Comparison of ENCODE assay signal across 23 cellular contexts in the genomic region with DNA sequence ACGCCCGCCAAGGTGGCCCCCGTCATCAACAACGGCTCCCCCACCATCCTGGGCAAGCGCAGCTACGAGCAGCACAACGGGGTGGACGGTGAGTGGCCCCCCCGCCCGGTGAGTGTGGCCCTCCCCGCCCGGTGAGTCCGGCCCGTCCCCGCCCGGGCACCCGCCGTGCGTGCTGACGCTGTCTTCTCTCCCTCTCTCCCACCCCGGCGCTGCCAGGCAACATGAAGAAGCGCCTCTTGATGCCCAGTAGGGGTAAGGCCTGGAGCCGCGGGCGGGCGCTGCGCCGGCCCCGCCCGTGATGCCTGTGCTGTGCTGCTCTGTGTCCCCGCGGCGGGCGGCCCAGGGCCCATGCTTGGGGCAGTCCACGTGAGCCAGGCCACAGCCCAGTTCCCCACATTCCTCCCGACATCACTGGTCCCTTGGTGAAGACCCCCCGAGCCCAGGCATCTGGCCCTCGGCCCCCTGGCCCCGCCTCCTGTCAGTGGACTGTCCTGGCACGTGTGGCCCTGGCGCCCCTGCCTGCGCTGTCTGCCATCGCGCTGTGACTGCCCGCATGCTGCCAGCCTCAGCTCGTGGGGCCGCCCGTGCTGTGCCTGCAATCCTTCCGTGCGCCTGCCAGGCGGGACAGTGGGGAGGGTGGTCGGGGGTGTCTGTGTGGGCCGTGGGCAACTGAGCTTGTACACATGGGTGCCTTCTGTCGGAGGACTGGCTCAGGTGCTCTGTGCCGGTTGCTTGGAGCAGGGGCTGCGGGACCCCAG. TPM values are rescaled to one million over a fixed set of nuclear protein-coding genes. Genes with fewer than 3 reads are reported as not detected.
DNase-seq lines count a peak whose midpoint lies in the region; ATAC-seq and TF ChIP-seq lines count a peak whose summit lies in the region.
"Had no signal": no experiment of that assay in that cellular context is flagged by ENCODE, and none has a peak within 500 bp of the region (broad histone marks: within the 10 kb centered on the region; RNA-seq: fewer than 3 reads in every experiment).

No MANE protein-coding gene starts in this region.

- TF ChIP-seq CTCF in 22Rv1 (IDR thresholded peaks at IDR 0.05) (no peak), vagina (IDR thresholded peaks at IDR 0.05) (no peak), gastroesophageal sphincter (IDR thresholded peaks at IDR 0.05) (no peak)

- H3K36me3 ChIP-seq in vagina (peaks cover 0 to 35% of the 10 kb centered on the region in 2 donors), gastroesophageal sphincter (peaks cover 0 to 87% of the 10 kb centered on the region in 2 donors)

- H3K4me3 Mint-ChIP-seq in activated T-cell treated with anti-CD3 and anti-CD28 coated beads, Interleukin-2, amount 50 U/mL, for 4 hours = no peak overlapping the region
- H3K4me3 Mint-ChIP-seq: activated T-cell treated with anti-CD3 and anti-CD28 coated beads, Interleukin-2, amount 50 U/mL, for 72 hours; CD14-positive monocyte had no signal

- WGBS in gastroesophageal sphincter (ENCODE audit: low coverage in 1 of 2), 2 donors = no CpG with 5 or more reads among the region's 57 CpGs

- H3K27ac ChIP-seq in 22Rv1 (peak overlapping the region; percentile 52), layer of hippocampus (ENCODE audit: low read depth, low read length) (peak overlapping the region; percentile 10), vagina (no peak overlapping the region), gastroesophageal sphincter (peak overlapping the region in 2 of 4 donors; percentile 92 to 96)
- H3K27ac ChIP-seq: KMS-11 had no signal

- TF ChIP-seq EP300 in gastroesophageal sphincter (IDR thresholded peaks at IDR 0.05) = no peak

- H3K9me3 Mint-ChIP-seq in activated T-cell treated with anti-CD3 and anti-CD28 coated beads, Interleukin-2, amount 50 U/mL, for 4 hours = no peaks in the 10 kb centered on the region
- H3K9me3 Mint-ChIP-seq: activated T-cell treated with anti-CD3 and anti-CD28 coated beads, Interleukin-2, amount 50 U/mL, for 72 hours; CD14-positive monocyte; naive thymus-derived CD8-positive, alpha-beta T cell had no signal

- DNase-seq in NCI-H1417 treated with DMSO at 0.1 percent for 48 hours (lab: John Stamatoyannopoulos, UW) = peak; percentile 56
- DNase-seq in activated T-cell treated with anti-CD3 and anti-CD28 coated beads, Interleukin-2, amount 50 U/mL, for 4 hours = no peak
- DNase-seq in vagina (ENCODE audit: extremely low spot score in 2 of 2) = no peak
- DNase-seq: ACHN; activated CD4-positive, alpha-beta T cell treated with anti-CD3 and anti-CD28 coated beads for 4 hours; activated naive CD4-positive, alpha-beta T cell treated with anti-CD3 and anti-CD28 coated beads, Interleukin-2, amount 50 U/mL, for 16 hours; activated T-cell treated with anti-CD3 and anti-CD28 coated beads, Interleukin-2, amount 50 U/mL, for 72 hours; MV-4-11; naive thymus-derived CD8-positive, alpha-beta T cell; NCI-H187; NCI-H82; OCI-M1; retina; stimulated activated CD4-positive, alpha-beta T cell treated with anti-CD3 and anti-CD28 coated beads, Interleukin-4, amount 100 ng/mL, for 24 hours had no signal

- no peaks in the 10 kb centered on the region for H3K36me3 Mint-ChIP-seq in activated T-cell treated with anti-CD3 and anti-CD28 coated beads, Interleukin-2, amount 50 U/mL, for 4 hours (ENCODE audit: insufficient read depth)

- H3K9me3 ChIP-seq in vagina (no peaks in the 10 kb centered on the region), gastroesophageal sphincter (no peaks in the 10 kb centered on the region)
- H3K9me3 ChIP-seq: ascending aorta, HAP-1 had no signal

- H3K4me3 ChIP-seq in vagina (no peak overlapping the region), gastroesophageal sphincter (no peak overlapping the region)
- H3K4me3 ChIP-seq: ascending aorta, HAP-1 had no signal

- H3K27me3 ChIP-seq in layer of hippocampus (ENCODE audit: control insufficient read depth, insufficient read depth, low read length) (no peaks in the 10 kb centered on the region), vagina (no peaks in the 10 kb centered on the region), gastroesophageal sphincter (no peaks in the 10 kb centered on the region)
- H3K27me3 ChIP-seq: ascending aorta had no signal

- ATAC-seq in esophagus mucosa (peak; percentile 7), GM21786 (IDR thresholded peaks at IDR 0.05; ENCODE audit: unreplicated experiment) (no peak), gastroesophageal sphincter (no peak)
- ATAC-seq in activated T-cell treated with anti-CD3 and anti-CD28 coated beads, Interleukin-2, amount 50 U/mL, for 4 hours = no peak
- ATAC-seq: activated T-cell treated with anti-CD3 and anti-CD28 coated beads, Interleukin-2, amount 50 U/mL, for 72 hours; naive thymus-derived CD8-positive, alpha-beta T cell had no signal

- no peaks in the 10 kb centered on the region for H3K27me3 Mint-ChIP-seq in activated T-cell treated with anti-CD3 and anti-CD28 coated beads, Interleukin-2, amount 50 U/mL, for 4 hours (ENCODE audit: low read depth)
- H3K27me3 Mint-ChIP-seq: naive thymus-derived CD8-positive, alpha-beta T cell had no signal

- no peaks in the 10 kb centered on the region for H3K4me1 Mint-ChIP-seq in activated T-cell treated with anti-CD3 and anti-CD28 coated beads, Interleukin-2, amount 50 U/mL, for 4 hours (ENCODE audit: low read depth)
- H3K4me1 Mint-ChIP-seq: CD14-positive monocyte; naive thymus-derived CD8-positive, alpha-beta T cell had no signal

- H3K4me1 ChIP-seq in vagina (peaks cover 38% of the 10 kb centered on the region), gastroesophageal sphincter (peaks cover 3 to 43% (median 24%) of the 10 kb centered on the region in 3 donors)
- H3K4me1 ChIP-seq: HAP-1 had no signal

- intact Hi-C loops in vagina (cut with DNase I) = no loop called here

- no peak for TF ChIP-seq POLR2A in vagina (IDR thresholded peaks at IDR 0.05)
- TF ChIP-seq POLR2A in gastroesophageal sphincter (IDR thresholded peaks at IDR 0.05) = no peak

RNA-seq across cellular contexts. Expression of gene CRIP2, which starts 8.0 kb away (rescaled TPM):
- total RNA-seq in esophagus mucosa = 51.5 TPM
- total RNA-seq in activated T-cell treated with anti-CD3 and anti-CD28 coated beads, Interleukin-2, amount 50 U/mL, for 4 hours = 1 to 10 TPM in 1 of 3 donors, under 1 TPM in 2; 0.90 to 1.4 (median 0.91) TPM
- 126 TPM for total RNA-seq in vagina
- 100 to 1,000 TPM; 165 to 518 (median 343) TPM for total RNA-seq in gastroesophageal sphincter

RNA-seq across cellular contexts. Expression of gene CRIP1, which starts 20.0 kb away (rescaled TPM):
- total RNA-seq in esophagus mucosa (42.6 TPM), vagina (7.6 TPM), gastroesophageal sphincter (10 to 100 TPM; 11.2 to 57.9 (median 34.2) TPM)
- total RNA-seq in activated T-cell treated with anti-CD3 and anti-CD28 coated beads, Interleukin-2, amount 50 U/mL, for 4 hours = 10 to 100 TPM; 24.9 to 43.9 (median 33.5) TPM

RNA-seq across cellular contexts. Expression of gene TEDC1, which starts 24.4 kb away (rescaled TPM):
- total RNA-seq in esophagus mucosa = 8.9 TPM
- 10 to 100 TPM; 53.7 to 58.7 (median 57.8) TPM for total RNA-seq in activated T-cell treated with anti-CD3 and anti-CD28 coated beads, Interleukin-2, amount 50 U/mL, for 4 hours
- 5.9 TPM for total RNA-seq in vagina
- total RNA-seq in gastroesophageal sphincter = 1 to 10 TPM; 4.6 to 7.9 (median 5.4) TPM

RNA-seq across cellular contexts. Expression of gene MTA1, which starts 47.0 kb away (rescaled TPM):
- total RNA-seq in esophagus mucosa (30.9 TPM), vagina (82.7 TPM), gastroesophageal sphincter (10 to 100 TPM; 48.0 to 83.5 (median 58.7) TPM)
- total RNA-seq in activated T-cell treated with anti-CD3 and anti-CD28 coated beads, Interleukin-2, amount 50 U/mL, for 4 hours = 100 to 1,000 TPM; 154 to 166 (median 154) TPM

RNA-seq across cellular contexts. Expression of gene TMEM121, which starts 59.7 kb away (rescaled TPM):
- total RNA-seq in esophagus mucosa (0.48 TPM), vagina (9.3 TPM), gastroesophageal sphincter (1 to 10 TPM; 3.9 to 6.7 (median 5.2) TPM)
- total RNA-seq in activated T-cell treated with anti-CD3 and anti-CD28 coated beads, Interleukin-2, amount 50 U/mL, for 4 hours = 10 to 100 TPM; 14.4 to 24.6 (median 19.5) TPM

Comparison
In these comparisons a context has a peak if more than half of its experiments do, and no peak if none do; other contexts are left out.
1. RNA of gene CRIP2, which starts 8.0 kb away (total RNA-seq): 165 to 518 TPM in gastroesophageal sphincter, 126 TPM in vagina (single experiment) and 51.5 TPM in esophagus mucosa (single experiment); 0.90 to 1.4 TPM in activated T-cell treated with anti-CD3 and anti-CD28 coated beads, Interleukin-2, amount 50 U/mL, for 4 hours; every median in the first group is over 10 times any median in the second.